Comparison of ENCODE assay signal across 10 cellular contexts in genomic region chr7:32879460-32879859, GRCh38. TPM values are rescaled to one million over a fixed set of nuclear protein-coding genes. Genes with fewer than 3 reads are reported as not detected.
DNase-seq lines count a peak whose midpoint lies in the region; TF ChIP-seq lines count a peak whose summit lies in the region.
"Had no signal": no experiment of that assay in that cellular context is flagged by ENCODE, and none has a peak within 500 bp of the region (broad histone marks: within the 10 kb centered on the region; RNA-seq: fewer than 3 reads in every experiment).

No MANE protein-coding gene starts in this region.

- peaks cover 5% of the 10 kb centered on the region for H3K36me3 Mint-ChIP-seq in neural crest cell (ENCODE audit: low read depth)

- no peaks in the 10 kb centered on the region for H3K9me3 ChIP-seq in BE2C
- H3K9me3 ChIP-seq: upper lobe of left lung had no signal

- POLR2A ChIA-PET in HEK293T (lab: Yijun Ruan, JAX) = no interaction called here

- H3K27ac Mint-ChIP-seq in neural crest cell (ENCODE audit: unreplicated experiment) = peak overlapping the region; percentile 0
- H3K27ac Mint-ChIP-seq: T-helper 1 cell treated with Interleukin-12 subunit alpha and Interleukin-12 subunit beta and Interleukin-4 antibody, amounts not matched to agents 30 μg/mL and 1 μg/mL, for 36 hours had no signal

- peak; percentile 25 for DNase-seq in NCI-H82 (lab: John Stamatoyannopoulos, UW)
- no peak for DNase-seq in NCI-H82 treated with DMSO at 0.1 percent for 48 hours (lab: John Stamatoyannopoulos, UW; ENCODE audit: unreplicated experiment)
- peak; percentile 32 for DNase-seq in NCI-H146 (lab: John Stamatoyannopoulos, UW)
- DNase-seq in cerebellar cortex (ENCODE audit: low spot score) = peak; percentile 20
- DNase-seq in neural crest cell (ENCODE audit: low read depth, low spot score) = no peak
- DNase-seq in BE2C = no peak
- no peak for DNase-seq in HEK293T (ENCODE audit: extremely low spot score)
- no peak for DNase-seq in amygdala (lab: John Stamatoyannopoulos, UW)
- DNase-seq: upper lobe of left lung had no signal

- no peak overlapping the region for H3K4me3 Mint-ChIP-seq in neural crest cell
- H3K4me3 Mint-ChIP-seq: T-helper 1 cell treated with Interleukin-12 subunit alpha and Interleukin-12 subunit beta and Interleukin-4 antibody, amounts not matched to agents 30 μg/mL and 1 μg/mL, for 36 hours had no signal

- H3K4me1 ChIP-seq in BE2C = 0 out of 2 replicates have a peak, but pooled peaks cover 4% of the 10 kb centered on the region

- CTCF ChIA-PET in HEK293T (lab: Yijun Ruan, JAX) = no interaction called here

- H3K9me3 Mint-ChIP-seq in neural crest cell = no peaks in the 10 kb centered on the region
- H3K9me3 Mint-ChIP-seq: T-helper 1 cell treated with Interleukin-12 subunit alpha and Interleukin-12 subunit beta and Interleukin-4 antibody, amounts not matched to agents 30 μg/mL and 1 μg/mL, for 36 hours had no signal

- TF ChIP-seq CTCF in neural crest cell (conservative IDR thresholded peaks at IDR 0.05) (no peak), BE2C (IDR thresholded peaks at IDR 0.05; ENCODE audit: low read depth, low read length) (no peak)

- no peak overlapping the region for H3K4me3 ChIP-seq in BE2C (ENCODE audit: low read depth, low read length)
- H3K4me3 ChIP-seq: upper lobe of left lung had no signal

- no peaks in the 10 kb centered on the region for H3K27me3 ChIP-seq in BE2C
- H3K27me3 ChIP-seq: upper lobe of left lung had no signal

- peaks cover 14% of the 10 kb centered on the region for H3K36me3 ChIP-seq in BE2C

- H3K4me1 Mint-ChIP-seq in neural crest cell = peaks cover 28% of the 10 kb centered on the region

- H3K27me3 Mint-ChIP-seq in neural crest cell (ENCODE audit: low read depth) = no peaks in the 10 kb centered on the region

TF ChIP-seq in HEK293T, 16 proteins besides CTCF, POLR2A, EP300 and RAD21:
- TF ChIP-seq FOXA1 (IDR thresholded peaks at IDR 0.05) (no peak), CTBP1 (IDR thresholded peaks at IDR 0.05; ENCODE audit: borderline replicate concordance) (no peak), SUZ12 (IDR thresholded peaks at IDR 0.05) (no peak), TARDBP (IDR thresholded peaks at IDR 0.05) (no peak), PKNOX1 (IDR thresholded peaks at IDR 0.05) (no peak), BHLHE40 (IDR thresholded peaks at IDR 0.05; ENCODE audit: borderline replicate concordance) (no peak), ELF4 (IDR thresholded peaks at IDR 0.05) (no peak), ARNT (IDR thresholded peaks at IDR 0.05) (no peak), ZNF384 (IDR thresholded peaks at IDR 0.05) (no peak), LEF1 (IDR thresholded peaks at IDR 0.05; ENCODE audit: borderline replicate concordance) (no peak)

RNA-seq across cellular contexts. Expression of gene KBTBD2, which starts 12.1 kb away (rescaled TPM):
- total RNA-seq in neural crest cell = 40.9 and 41.3 TPM in 2 replicates
- polyA plus RNA-seq in BE2C (2012; ENCODE audit: insufficient read depth, insufficient read length, low read depth) = 40.7 TPM

Comparison
In these comparisons a context has a peak if more than half of its experiments do, and no peak if none do; other contexts are left out.
1. DNase-seq: peak in NCI-H82 (single experiment), NCI-H146 (single experiment) and cerebellar cortex (single experiment); none in NCI-H82 treated with DMSO at 0.1 percent for 48 hours (single experiment), neural crest cell (single experiment), BE2C (single experiment), HEK293T (single experiment) and amygdala (0 of 56).